In genomic region chr15:48400086-48400485, GRCh38 we compare ENCODE assay signal across 25 cellular contexts.
A peak's percentile ranks its signal among the peaks of the same experiment; 100 is the strongest.
DNase-seq lines count a peak whose midpoint lies in the region; ATAC-seq and TF ChIP-seq lines count a peak whose summit lies in the region.
"Had no signal": no experiment of that assay in that cellular context is flagged by ENCODE, and none has a peak within 500 bp of the region (broad histone marks: within the 10 kb centered on the region; RNA-seq: fewer than 3 reads in every experiment).

No MANE protein-coding gene starts in this region.

- peaks cover 34% of the 10 kb centered on the region for H3K4me1 ChIP-seq in ACC112 (ENCODE audit: control insufficient read depth, insufficient read depth, low read length, unreplicated experiment)
- H3K4me1 ChIP-seq in CD4-positive, alpha-beta memory T cell (ENCODE audit: insufficient read depth, low read length): no peaks in the 10 kb centered on the region

- no peak overlapping the region for H3K4me3 ChIP-seq in ACC112 (ENCODE audit: low read depth, low read length)
- no peak overlapping the region for H3K4me3 ChIP-seq in CD4-positive, alpha-beta memory T cell (ENCODE audit: low read length in 2 of 2)
- H3K4me3 ChIP-seq: lower lobe of right lung, thoracic aorta had no signal

- no peak for ATAC-seq in HG02571 (IDR thresholded peaks at IDR 0.05; ENCODE audit: unreplicated experiment)
- ATAC-seq: lower lobe of right lung; natural killer cell treated with Interleukin-12 subunit alpha and Interleukin-12 subunit beta and Interleukin-15 and Interleukin-18, amount 100 ng/mL, for 72 hours; Right ventricle myocardium inferior; stimulated activated naive CD8-positive, alpha-beta T cell treated with anti-CD3 and anti-CD28 coated beads, Interleukin-15, Interleukin-2, amounts not matched to agents 100 U/mL and 50 U/mL, for 24 hours had no signal

- intact Hi-C loops in CD4-positive, alpha-beta memory T cell (cut with micrococcal nuclease): no loop called here

- H3K9me3 ChIP-seq in CD4-positive, alpha-beta memory T cell (ENCODE audit: control insufficient read depth in 1 of 2, low read length in 2 of 2): no peaks in the 10 kb centered on the region
- H3K9me3 ChIP-seq: lower lobe of right lung, thoracic aorta had no signal

- H3K9me3 Mint-ChIP-seq in chondrocyte (ENCODE audit: low read depth): no peaks in the 10 kb centered on the region
- peaks cover 0 to 3% (median 0%) of the 10 kb centered on the region in 8 donors for H3K9me3 Mint-ChIP-seq in CD4-positive, alpha-beta memory T cell
- H3K9me3 Mint-ChIP-seq: activated CD4-positive, alpha-beta memory T cell treated with anti-CD3 and anti-CD28 coated beads for 36 hours; activated naive CD4-positive, alpha-beta T cell treated with anti-CD3 and anti-CD28 coated beads, Interleukin-2, amount 10 ng/mL, durations not matched to agents 7 days and 5 days; CD4-positive, CD25-positive, alpha-beta regulatory T cell; natural killer cell treated with Interleukin-12 subunit alpha and Interleukin-12 subunit beta and Interleukin-15 and Interleukin-18, amount 100 ng/mL, for 72 hours had no signal

- peaks cover 66% of the 10 kb centered on the region for H3K4me1 Mint-ChIP-seq in chondrocyte (ENCODE audit: low read depth)
- no peaks in the 10 kb centered on the region for H3K4me1 Mint-ChIP-seq in CD4-positive, alpha-beta memory T cell
- H3K4me1 Mint-ChIP-seq: activated naive CD4-positive, alpha-beta T cell treated with anti-CD3 and anti-CD28 coated beads, Interleukin-2, amount 10 ng/mL, durations not matched to agents 7 days and 5 days; CD4-positive, CD25-positive, alpha-beta regulatory T cell had no signal

- peak overlapping the region; percentile 22 for H2AFZ ChIP-seq in ACC112 (ENCODE audit: low read length, unreplicated experiment)

- no peaks in the 10 kb centered on the region for H3K27me3 Mint-ChIP-seq in chondrocyte (ENCODE audit: low read depth)
- H3K27me3 Mint-ChIP-seq in CD4-positive, alpha-beta memory T cell: peaks cover 5 to 7% of the 10 kb centered on the region in 2 donors
- H3K27me3 Mint-ChIP-seq: activated CD4-positive, alpha-beta memory T cell treated with anti-CD3 and anti-CD28 coated beads for 36 hours; activated naive CD4-positive, alpha-beta T cell treated with anti-CD3 and anti-CD28 coated beads, Interleukin-2, amount 10 ng/mL, durations not matched to agents 7 days and 5 days; CD4-positive, CD25-positive, alpha-beta regulatory T cell had no signal

- CTCF ChIA-PET in CD4-positive, alpha-beta memory T cell (lab: Charles Lee; ENCODE audit: partially characterized antibody): no interaction called here

- no peak for TF ChIP-seq CTCF in chondrocyte (IDR thresholded peaks at IDR 0.05)

- peak overlapping the region; percentile 31 for H3K27ac ChIP-seq in ACC112 (ENCODE audit: low read depth, low read length)
- no peak overlapping the region for H3K27ac ChIP-seq in CD4-positive, alpha-beta memory T cell (ENCODE audit: low read depth, low read length)
- H3K27ac ChIP-seq: KMS-11, lower lobe of right lung, thoracic aorta had no signal

- no peaks in the 10 kb centered on the region for H3K36me3 ChIP-seq in ACC112 (ENCODE audit: insufficient read depth, low read length)
- H3K36me3 ChIP-seq in CD4-positive, alpha-beta memory T cell (ENCODE audit: insufficient read depth, low read length): no peaks in the 10 kb centered on the region
- H3K36me3 ChIP-seq: lower lobe of right lung, thoracic aorta had no signal

- H3K79me2 ChIP-seq in ACC112 (ENCODE audit: control insufficient read depth, insufficient read depth, low read length, unreplicated experiment): no peaks in the 10 kb centered on the region

- peaks cover 2% of the 10 kb centered on the region for H3K36me3 Mint-ChIP-seq in chondrocyte (ENCODE audit: low read depth)
- no peaks in the 10 kb centered on the region for H3K36me3 Mint-ChIP-seq in CD4-positive, alpha-beta memory T cell
- H3K36me3 Mint-ChIP-seq: activated CD4-positive, alpha-beta memory T cell treated with anti-CD3 and anti-CD28 coated beads for 36 hours; activated naive CD4-positive, alpha-beta T cell treated with anti-CD3 and anti-CD28 coated beads, Interleukin-2, amount 10 ng/mL, durations not matched to agents 7 days and 5 days; CD4-positive, CD25-positive, alpha-beta regulatory T cell; natural killer cell treated with Interleukin-12 subunit alpha and Interleukin-12 subunit beta and Interleukin-15 and Interleukin-18, amount 100 ng/mL, for 72 hours had no signal

- POLR2A ChIA-PET in CD4-positive, alpha-beta memory T cell (lab: Charles Lee; ENCODE audit: partially characterized antibody): no interaction called here

- H3K27me3 ChIP-seq in ACC112 (ENCODE audit: insufficient read depth, low read length): no peaks in the 10 kb centered on the region
- H3K27me3 ChIP-seq in CD4-positive, alpha-beta memory T cell (ENCODE audit: insufficient read depth, low read length): no peaks in the 10 kb centered on the region

- H3K27ac Mint-ChIP-seq in chondrocyte (ENCODE audit: unreplicated experiment): peak overlapping the region; percentile 92
- no peak overlapping the region for H3K27ac Mint-ChIP-seq in CD4-positive, alpha-beta memory T cell
- H3K27ac Mint-ChIP-seq: activated CD4-positive, alpha-beta memory T cell treated with anti-CD3 and anti-CD28 coated beads for 36 hours; activated naive CD4-positive, alpha-beta T cell treated with anti-CD3 and anti-CD28 coated beads, Interleukin-2, amount 10 ng/mL, durations not matched to agents 7 days and 5 days; CD4-positive, CD25-positive, alpha-beta regulatory T cell; natural killer cell treated with Interleukin-12 subunit alpha and Interleukin-12 subunit beta and Interleukin-15 and Interleukin-18, amount 100 ng/mL, for 72 hours had no signal

- DNase-seq in H4 (ENCODE audit: low spot score): peak; percentile 47
- DNase-seq in chondrocyte (ENCODE audit: low spot score): no peak
- DNase-seq in iris pigment epithelial cell (ENCODE audit: low read depth): peak; percentile 67
- no peak for DNase-seq in CD4-positive, alpha-beta memory T cell
- no peak for DNase-seq in medulla oblongata (ENCODE audit: extremely low spot score)
- DNase-seq in activated CD8-positive, alpha-beta memory T cell treated with anti-CD3 and anti-CD28 coated beads for 24 hours: no peak
- DNase-seq: activated CD4-positive, alpha-beta memory T cell treated with anti-CD3 and anti-CD28 coated beads for 36 hours; activated CD4-positive, alpha-beta T cell treated with anti-CD3 and anti-CD28 coated beads for 1 hour; activated CD8-positive, alpha-beta memory T cell treated with anti-CD3 and anti-CD28 coated beads, Interleukin-2, amount 50 U/mL, for 48 hours; activated naive CD4-positive, alpha-beta T cell treated with anti-CD3 and anti-CD28 coated beads, Interleukin-2, amount 10 ng/mL, durations not matched to agents 7 days and 5 days; AML-193; CD4-positive, CD25-positive, alpha-beta regulatory T cell; DND-41; effector CD4-positive, alpha-beta T cell; lower lobe of right lung; NCI-H1417; NCI-H2029 treated with DMSO at 0.1 percent for 48 hours; NCI-H524 treated with DMSO at 0.1 percent for 48 hours; stimulated activated naive CD8-positive, alpha-beta T cell treated with anti-CD3 and anti-CD28 coated beads, Interleukin-15, Interleukin-2, amounts not matched to agents 100 U/mL and 50 U/mL, for 24 hours had no signal

- peak overlapping the region; percentile 23 for H3K4me3 Mint-ChIP-seq in chondrocyte (ENCODE audit: unreplicated experiment)
- no peak overlapping the region for H3K4me3 Mint-ChIP-seq in CD4-positive, alpha-beta memory T cell
- H3K4me3 Mint-ChIP-seq: activated CD4-positive, alpha-beta memory T cell treated with anti-CD3 and anti-CD28 coated beads for 36 hours; activated naive CD4-positive, alpha-beta T cell treated with anti-CD3 and anti-CD28 coated beads, Interleukin-2, amount 10 ng/mL, durations not matched to agents 7 days and 5 days; CD4-positive, CD25-positive, alpha-beta regulatory T cell; natural killer cell treated with Interleukin-12 subunit alpha and Interleukin-12 subunit beta and Interleukin-15 and Interleukin-18, amount 100 ng/mL, for 72 hours had no signal

Comparison
In these comparisons a context has a peak if more than half of its experiments do, and no peak if none do; other contexts are left out.
1. DNase-seq: peak in H4 (single experiment) and iris pigment epithelial cell (single experiment); none in chondrocyte (single experiment), CD4-positive, alpha-beta memory T cell (0 of 5), medulla oblongata (single experiment) and activated CD8-positive, alpha-beta memory T cell treated with anti-CD3 and anti-CD28 coated beads for 24 hours (single experiment).